8 cellular contexts compared by ENCODE assay signal in genomic region chr17:40647549-40648325, GRCh38. TPM values are rescaled to one million over a fixed set of nuclear protein-coding genes. Genes with fewer than 3 reads are reported as not detected.
DNase-seq lines count a peak whose midpoint lies in the region; ATAC-seq and TF ChIP-seq lines count a peak whose summit lies in the region.

TSS of gene SMARCE1 (minus strand) at chr17:40647818. CDS start at chr17:40645802, 2,016 bp downstream.

- H3K27ac Mint-ChIP-seq in T-cell = peak within 1 kb of the TSS; percentile 99

- H3K36me3 ChIP-seq in HAP-1 (replicated peaks) (peaks cover 27% of the 10 kb centered on the region), adipocyte (ENCODE audit: control insufficient read depth, insufficient read depth, low read length, severe bottlenecking) (peaks cover 27% of the 10 kb centered on the region), trophoblast cell (ENCODE audit: control insufficient read depth in 1 of 2, insufficient read depth in 2 of 2, low read length in 2 of 2) (peaks cover 0 to 2% of the 10 kb centered on the region in 2 experiments), tibial artery (peaks cover 0 to 25% (median 0%) of the 10 kb centered on the region in 3 donors)

- peaks cover 10% of the 10 kb centered on the region for H3K4me1 ChIP-seq in HAP-1
- peaks cover 39% of the 10 kb centered on the region for H3K4me1 ChIP-seq in adipocyte (ENCODE audit: control insufficient read depth, insufficient read depth, low read length)
- peaks cover 4 to 7% of the 10 kb centered on the region in 2 experiments for H3K4me1 ChIP-seq in trophoblast cell (ENCODE audit: control insufficient read depth in 1 of 2, insufficient read depth in 2 of 2, low read length in 2 of 2)
- H3K4me1 ChIP-seq in tibial artery = peaks cover 0 to 31% (median 24%) of the 10 kb centered on the region in 4 donors

- H3K4me3 ChIP-seq in HAP-1 (peak within 1 kb of the TSS; percentile 89), adipocyte (ENCODE audit: low read length) (peak within 1 kb of the TSS; percentile 99), trophoblast cell (ENCODE audit: low read depth, low read length) (peak within 1 kb of the TSS; percentile 95), tibial artery (peak within 1 kb of the TSS; percentile 77)

- no peak within 1 kb of the TSS for H2BK12ac ChIP-seq in trophoblast cell (ENCODE audit: low read length)

- POLR2A ChIA-PET in T-cell (lab: Charles Lee) = interaction anchor here (0.6 to 2.3 kb wide), 3 partner anchors 86 to 1186 kb away, joined by 3 to 8 read pairs (median 3); partner anchors contain the start of gene CDK12 (in 1 of the 2)

- H2BK120ac ChIP-seq in trophoblast cell (ENCODE audit: insufficient read depth, low read length, poor library complexity) = peak within 1 kb of the TSS; percentile 99

- no CpG with 5 or more reads among the region's 61 CpGs for WGBS in trophoblast cell (ENCODE audit: extremely low coverage, insufficient coverage, insufficient read length)

- no peak for TF ChIP-seq CTCF in tibial artery (IDR thresholded peaks at IDR 0.05)

- H3K14ac ChIP-seq in trophoblast cell (ENCODE audit: low read length) = peak within 1 kb of the TSS; percentile 100

- peaks cover 21% of the 10 kb centered on the region for H3K36me3 Mint-ChIP-seq in T-cell

- ATAC-seq in T-cell (replicated peaks in 1 of 4) = peak; percentile 75 to 85 (median 80)

- peaks cover 11% of the 10 kb centered on the region for H3K79me2 ChIP-seq in trophoblast cell (ENCODE audit: control insufficient read depth, insufficient read depth, low read length, poor library complexity)

- peak within 1 kb of the TSS; percentile 99 for H3K18ac ChIP-seq in trophoblast cell (ENCODE audit: low read length)

- DNase-seq in Daoy (ENCODE audit: low read depth) = peak; percentile 84
- peak; percentile 40 to 76 for DNase-seq in HAP-1 (ENCODE audit: low spot score in 2 of 2)
- peak; percentile 82 for DNase-seq in NAMALWA (ENCODE audit: low spot score)
- DNase-seq in T-cell = peak; percentile 25 to 81 (median 58)
- DNase-seq in adipocyte (ENCODE audit: low read depth) = peak; percentile 85
- DNase-seq in cardiac septum (ENCODE audit: low spot score) = peak; percentile 87
- DNase-seq in trophoblast cell = peak; percentile 69 to 83
- DNase-seq in tibial artery = peak; percentile 55 to 78

- H3K27me3 ChIP-seq in HAP-1 (ENCODE audit: low read depth) (no peaks in the 10 kb centered on the region), adipocyte (replicated peaks; ENCODE audit: control insufficient read depth, insufficient read depth, low read length) (no peaks in the 10 kb centered on the region), trophoblast cell (ENCODE audit: insufficient read depth, low read length) (no peaks in the 10 kb centered on the region), tibial artery (no peaks in the 10 kb centered on the region)

- H4K91ac ChIP-seq in trophoblast cell (ENCODE audit: low read depth, low read length) = peak within 1 kb of the TSS; percentile 100

- H2BK5ac ChIP-seq in trophoblast cell (ENCODE audit: low read depth, low read length, poor library complexity) = peak within 1 kb of the TSS; percentile 99

- H3K9me3 ChIP-seq in HAP-1 (no peaks in the 10 kb centered on the region), adipocyte (ENCODE audit: control insufficient read depth, low read length) (no peaks in the 10 kb centered on the region), trophoblast cell (ENCODE audit: insufficient read depth, low read depth, low read length) (no peaks in the 10 kb centered on the region), tibial artery (no peaks in the 10 kb centered on the region)

- H2AFZ ChIP-seq in trophoblast cell (ENCODE audit: insufficient read depth, low read length, poor library complexity) = peak within 1 kb of the TSS; percentile 100

- in situ Hi-C loops in HAP-1 (cut with MboI; ENCODE audit: low sequenced_read_pairs) = no loop called here

- no peaks in the 10 kb centered on the region for H3K9me3 Mint-ChIP-seq in T-cell

- peak within 1 kb of the TSS; percentile 99 for H3K9ac ChIP-seq in adipocyte (ENCODE audit: low read length)
- H3K9ac ChIP-seq in trophoblast cell (ENCODE audit: low read length) = peak within 1 kb of the TSS; percentile 100

- H3K4me2 ChIP-seq in trophoblast cell (ENCODE audit: low read length) = peak within 1 kb of the TSS; percentile 97

- H4K12ac ChIP-seq in trophoblast cell (ENCODE audit: low read depth, low read length) = peak within 1 kb of the TSS; percentile 95

- peaks cover 13% of the 10 kb centered on the region for H3K79me1 ChIP-seq in trophoblast cell (ENCODE audit: low read length)

- H3K4ac ChIP-seq in trophoblast cell (ENCODE audit: low read depth, low read length) = peak within 1 kb of the TSS; percentile 100

- H3K4me3 Mint-ChIP-seq in T-cell = peak within 1 kb of the TSS; percentile 84 to 99 (median 94)

- peaks cover 47 to 56% (median 52%) of the 10 kb centered on the region in 3 donors for H3K4me1 Mint-ChIP-seq in T-cell

- intact Hi-C loops in cardiac septum (cut with DNase I) = no loop called here
- intact Hi-C loops in tibial artery (cut with DNase I; ENCODE audit: low total_unique reads) = no loop called here

- peak within 1 kb of the TSS; percentile 100 for H4K8ac ChIP-seq in trophoblast cell (ENCODE audit: low read depth, low read length)

- H3K27ac ChIP-seq in trophoblast cell (ENCODE audit: low read depth, low read length) (peak within 1 kb of the TSS; percentile 92), tibial artery (peak within 1 kb of the TSS; percentile 93 to 98)

- CTCF ChIA-PET in T-cell (lab: Charles Lee) = interaction anchor here in 1 of 2 donors (0.7 to 1.8 kb wide), 4 partner anchors 32 to 994 kb away, joined by 3 to 6 read pairs (median 4); no protein-coding TSS in a partner anchor

- peak within 1 kb of the TSS; percentile 100 for H2AK5ac ChIP-seq in trophoblast cell (ENCODE audit: low read length)

- no peaks in the 10 kb centered on the region for H3K27me3 Mint-ChIP-seq in T-cell

- peak within 1 kb of the TSS; percentile 17 for H3K23ac ChIP-seq in trophoblast cell (ENCODE audit: low read length)

RNA-seq across cellular contexts. Expression of gene SMARCE1, which starts in this region (rescaled TPM):
- total RNA-seq in Daoy (2014; rRNA removed; shearing (Covaris generic)) = 122 and 126 TPM in 2 replicates
- total RNA-seq in T-cell (10 to 100 TPM; 72.6 to 80.8 (median 75.8) TPM), cardiac septum (77.7 TPM)
- 112 and 118 TPM in 2 replicates for polyA plus RNA-seq in trophoblast cell (2013)

Comparison
In these comparisons a context has a peak if more than half of its experiments do, and no peak if none do; other contexts are left out.
1. Peak in every context shown above with its lines: DNase-seq, ATAC-seq, H3K4me3 ChIP-seq and H3K27ac ChIP-seq.